Comparison of ENCODE assay signal across 12 cellular contexts in genomic region chr22:41844036-41844435, GRCh38. TPM values are rescaled to one million over a fixed set of nuclear protein-coding genes. Genes with fewer than 3 reads are reported as not detected.
DNase-seq lines count a peak whose midpoint lies in the region; ATAC-seq, FAIRE-seq and TF ChIP-seq lines count a peak whose summit lies in the region.
"Had no signal": no experiment of that assay in that cellular context is flagged by ENCODE, and none has a peak within 500 bp of the region (broad histone marks: within the 10 kb centered on the region; RNA-seq: fewer than 3 reads in every experiment).

No MANE protein-coding gene starts in this region.

- FAIRE-seq in keratinocyte (lab: Jason Lieb, UNC) = no peak

- H3K9me3 Mint-ChIP-seq in natural killer cell = no peaks in the 10 kb centered on the region
- H3K9me3 Mint-ChIP-seq in natural killer cell treated with Interleukin-12 subunit alpha and Interleukin-12 subunit beta and Interleukin-15 and Interleukin-18, amount 100 ng/mL, for 72 hours = no peaks in the 10 kb centered on the region
- H3K9me3 Mint-ChIP-seq: immature natural killer cell had no signal

- H3K27me3 ChIP-seq in keratinocyte (ENCODE audit: control insufficient read depth, extremely low read depth, insufficient read depth, low read length) (no peaks in the 10 kb centered on the region), vagina (no peaks in the 10 kb centered on the region), brain microvascular endothelial cell (replicated peaks) (no peaks in the 10 kb centered on the region)

- ATAC-seq in natural killer cell (no peak), GM19351 (IDR thresholded peaks at IDR 0.05; ENCODE audit: unreplicated experiment) (no peak)
- no peak for ATAC-seq in natural killer cell treated with Interleukin-12 subunit alpha and Interleukin-12 subunit beta and Interleukin-15 and Interleukin-18, amount 100 ng/mL, for 72 hours
- ATAC-seq: HCT116, mucosa of descending colon had no signal

- H4K20me1 ChIP-seq in keratinocyte (ENCODE audit: control insufficient read depth, extremely low read depth, insufficient read depth, low read length) = peaks cover 14% of the 10 kb centered on the region

- no peak overlapping the region for H3K4me3 Mint-ChIP-seq in natural killer cell
- no peak overlapping the region for H3K4me3 Mint-ChIP-seq in natural killer cell treated with Interleukin-12 subunit alpha and Interleukin-12 subunit beta and Interleukin-15 and Interleukin-18, amount 100 ng/mL, for 72 hours
- H3K4me3 Mint-ChIP-seq: immature natural killer cell had no signal

- peaks cover 48 to 65% of the 10 kb centered on the region in 2 donors for H3K4me1 Mint-ChIP-seq in natural killer cell
- peaks cover 60 to 67% of the 10 kb centered on the region in 2 donors for H3K4me1 Mint-ChIP-seq in natural killer cell treated with Interleukin-12 subunit alpha and Interleukin-12 subunit beta and Interleukin-15 and Interleukin-18, amount 100 ng/mL, for 72 hours (ENCODE audit: low read depth in 2 of 2)

- TF ChIP-seq CTCF in natural killer cell (IDR thresholded peaks at IDR 0.05) (no peak), VCaP (conservative IDR thresholded peaks at IDR 0.05) (no peak), keratinocyte (optimal IDR thresholded peaks at IDR 0.05 in 1 of 3, IDR thresholded peaks at IDR 0.05 in 1 of 3, conservative IDR thresholded peaks at IDR 0.05 in 1 of 3; ENCODE audit: extremely low read depth in 1 of 3, insufficient read depth in 2 of 3, low read length in 3 of 3) (no peak), vagina (IDR thresholded peaks at IDR 0.05) (no peak), brain microvascular endothelial cell (IDR thresholded peaks at IDR 0.05; ENCODE audit: low read depth, low read length, missing control alignments) (no peak)

- H3K79me2 ChIP-seq in keratinocyte (ENCODE audit: control insufficient read depth, insufficient read depth, low read length) = peaks cover 97% of the 10 kb centered on the region

- no peak overlapping the region for H3K4me3 ChIP-seq in keratinocyte (ENCODE audit: control insufficient read depth in 2 of 3, extremely low read depth in 1 of 3, insufficient read depth in 2 of 3, low read depth in 1 of 3, low read length in 3 of 3)
- H3K4me3 ChIP-seq in vagina = no peak overlapping the region
- no peak overlapping the region for H3K4me3 ChIP-seq in brain microvascular endothelial cell (ENCODE audit: low read depth, low read length)
- H3K4me3 ChIP-seq: mucosa of descending colon had no signal

- no peak overlapping the region for H2AFZ ChIP-seq in keratinocyte (ENCODE audit: control insufficient read depth, low read length)

- H3K9me3 ChIP-seq in keratinocyte (ENCODE audit: control insufficient read depth, low read depth, low read length) (no peaks in the 10 kb centered on the region), vagina (no peaks in the 10 kb centered on the region)
- H3K9me3 ChIP-seq: mucosa of descending colon had no signal

- no peaks in the 10 kb centered on the region for H3K36me3 Mint-ChIP-seq in natural killer cell
- peaks cover 15% of the 10 kb centered on the region for H3K36me3 Mint-ChIP-seq in natural killer cell treated with Interleukin-12 subunit alpha and Interleukin-12 subunit beta and Interleukin-15 and Interleukin-18, amount 100 ng/mL, for 72 hours

- H3K27me3 Mint-ChIP-seq in natural killer cell (ENCODE audit: low read depth in 2 of 2) = no peaks in the 10 kb centered on the region
- no peaks in the 10 kb centered on the region for H3K27me3 Mint-ChIP-seq in natural killer cell treated with Interleukin-12 subunit alpha and Interleukin-12 subunit beta and Interleukin-15 and Interleukin-18, amount 100 ng/mL, for 72 hours

- H3K9ac ChIP-seq in keratinocyte (ENCODE audit: control insufficient read depth, extremely low read depth, insufficient read depth, low read length) = no peak overlapping the region

- H3K9me1 ChIP-seq in keratinocyte (ENCODE audit: control insufficient read depth, extremely low read depth, insufficient read depth, low read length) = peaks cover 14% of the 10 kb centered on the region

- dilution Hi-C loops in keratinocyte (cut with MboI; ENCODE audit: extremely low pct_ligation_motif_present, low sequenced_read_pairs) = no loop called here

- in situ Hi-C loops in brain microvascular endothelial cell (cut with HindIII; ENCODE audit: low pct_ligation_motif_present, low sequenced_read_pairs) = no loop called here

- intact Hi-C loops in natural killer cell (cut with micrococcal nuclease) (no loop called here), vagina (cut with DNase I) (no loop called here)

- no peak for TF ChIP-seq POLR2A in vagina (IDR thresholded peaks at IDR 0.05)

- peak overlapping the region; percentile 7 to 13 for H3K27ac Mint-ChIP-seq in natural killer cell
- H3K27ac Mint-ChIP-seq in natural killer cell treated with Interleukin-12 subunit alpha and Interleukin-12 subunit beta and Interleukin-15 and Interleukin-18, amount 100 ng/mL, for 72 hours = peak overlapping the region in 1 of 2 donors; percentile 29

- no peak for DNase-seq in natural killer cell
- DNase-seq in natural killer cell treated with Interleukin-12 subunit alpha and Interleukin-12 subunit beta and Interleukin-15 and Interleukin-18, amount 100 ng/mL, for 72 hours (ENCODE audit: low spot score) = no peak
- no peak for DNase-seq in keratinocyte (ENCODE audit: low read depth, low spot score)
- no peak for DNase-seq in vagina (ENCODE audit: extremely low spot score in 2 of 2)
- DNase-seq in brain microvascular endothelial cell = no peak
- DNase-seq in DMS114 treated with DMSO at 0.1 percent for 48 hours (lab: John Stamatoyannopoulos, UW; ENCODE audit: unreplicated experiment) = no peak
- DNase-seq: immature natural killer cell, mucosa of descending colon, T1000 had no signal

- peak overlapping the region; percentile 81 for H3K27ac ChIP-seq in VCaP
- H3K27ac ChIP-seq in keratinocyte (ENCODE audit: control insufficient read depth, insufficient read depth, low read length) = peak overlapping the region; percentile 19
- H3K27ac ChIP-seq in vagina = peak overlapping the region; percentile 27
- H3K27ac ChIP-seq in brain microvascular endothelial cell = no peak overlapping the region

- H3K4me2 ChIP-seq in keratinocyte (ENCODE audit: control insufficient read depth, extremely low read depth, insufficient read depth, low read depth, low read length) = peak overlapping the region; percentile 35

- peaks cover 4 to 38% of the 10 kb centered on the region in 2 experiments for H3K36me3 ChIP-seq in keratinocyte (ENCODE audit: control insufficient read depth in 2 of 2, extremely low read depth in 1 of 2, insufficient read depth in 2 of 2, low read length in 2 of 2)
- H3K36me3 ChIP-seq in vagina = no peaks in the 10 kb centered on the region
- peaks cover 5% of the 10 kb centered on the region for H3K36me3 ChIP-seq in brain microvascular endothelial cell (replicated peaks)

- H3K4me1 ChIP-seq in keratinocyte (ENCODE audit: control insufficient read depth, extremely low read depth, insufficient read depth, low read length) (peaks cover 74% of the 10 kb centered on the region), vagina (peaks cover 100% of the 10 kb centered on the region)

RNA-seq across cellular contexts. Expression of gene SREBF2, which starts 11.1 kb away (rescaled TPM):
- total RNA-seq in natural killer cell (100 to 1,000 TPM; 101 to 106 (median 105) TPM), vagina (98.0 TPM)
- 100 to 1,000 TPM; 205 to 211 TPM for total RNA-seq in natural killer cell treated with Interleukin-12 subunit alpha and Interleukin-12 subunit beta and Interleukin-15 and Interleukin-18, amount 100 ng/mL, for 72 hours
- polyA plus RNA-seq in keratinocyte = 57.5 to 68.4 TPM (median 58.4 TPM) in 3 replicates
- 19.2 TPM for polyA plus RNA-seq in keratinocyte (2011; ENCODE audit: low read depth)
- 52.9 and 60.9 TPM in 2 replicates for polyA plus RNA-seq in keratinocyte (2011; cell fraction: cytosol; rRNA removed)
- polyA plus RNA-seq in keratinocyte (2011; cell fraction: nucleus; rRNA removed) = 147 and 198 TPM in 2 replicates
- 66.7 and 92.1 TPM in 2 replicates for polyA plus RNA-seq in keratinocyte (2012; ENCODE audit: low replicate concordance)
- 107 to 195 TPM (median 126 TPM) in 3 replicates for polyA minus RNA-seq in keratinocyte
- 85.4 TPM for polyA minus RNA-seq in keratinocyte (2011; cell fraction: cytosol; rRNA and poly(A)+ RNA removed)
- 171 and 181 TPM in 2 replicates for polyA minus RNA-seq in keratinocyte (2011; cell fraction: nucleus; rRNA and poly(A)+ RNA removed)

RNA-seq across cellular contexts. Expression of gene CCDC134, which starts 43.6 kb away (rescaled TPM):
- total RNA-seq in natural killer cell (10 to 100 TPM; 16.4 to 22.1 (median 16.7) TPM), vagina (8.8 TPM)
- 10 to 100 TPM; 25.1 to 26.3 TPM for total RNA-seq in natural killer cell treated with Interleukin-12 subunit alpha and Interleukin-12 subunit beta and Interleukin-15 and Interleukin-18, amount 100 ng/mL, for 72 hours
- 3.5 to 6.3 TPM (median 4.1 TPM) in 3 replicates for polyA plus RNA-seq in keratinocyte
- polyA plus RNA-seq in keratinocyte (2011; ENCODE audit: low read depth) = 0.40 TPM
- polyA plus RNA-seq in keratinocyte (2011; cell fraction: cytosol; rRNA removed) = 1.8 and 2.4 TPM in 2 replicates
- polyA plus RNA-seq in keratinocyte (2011; cell fraction: nucleus; rRNA removed) = 7.1 and 8.3 TPM in 2 replicates
- polyA plus RNA-seq in keratinocyte (2012; ENCODE audit: low replicate concordance) = 0.59 and 5.2 TPM in 2 replicates
- polyA minus RNA-seq in keratinocyte = 9.2 to 15.3 TPM (median 9.9 TPM) in 3 replicates
- 7.9 TPM for polyA minus RNA-seq in keratinocyte (2011; cell fraction: cytosol; rRNA and poly(A)+ RNA removed)
- 8.3 and 8.9 TPM in 2 replicates for polyA minus RNA-seq in keratinocyte (2011; cell fraction: nucleus; rRNA and poly(A)+ RNA removed)
